8 cellular contexts compared by ENCODE assay signal in the genomic region with DNA sequence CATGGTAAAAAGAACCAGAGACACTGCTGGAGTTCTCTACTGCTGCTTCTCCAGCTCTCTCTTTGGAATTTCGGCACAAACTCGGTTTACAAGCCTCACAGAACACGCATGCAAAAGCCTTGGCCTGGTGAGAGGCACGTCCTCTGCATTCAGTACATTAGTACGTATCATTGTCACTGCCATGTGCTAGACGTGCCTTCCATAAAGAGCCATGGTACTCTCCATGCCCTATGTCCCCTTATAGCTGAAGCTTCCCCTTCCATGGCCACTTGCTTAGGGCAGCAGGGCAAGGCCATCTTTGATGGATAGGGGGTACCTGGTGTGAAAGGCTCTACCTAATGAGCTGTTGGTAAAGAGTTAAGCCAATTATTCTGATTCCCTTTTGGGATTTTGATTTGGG. TPM values are rescaled to one million over a fixed set of nuclear protein-coding genes. Genes with fewer than 3 reads are reported as not detected.
"Had no signal": no experiment of that assay in that cellular context is flagged by ENCODE, and none has a peak within 500 bp of the region (broad histone marks: within the 10 kb centered on the region; RNA-seq: fewer than 3 reads in every experiment).

No MANE protein-coding gene starts in this region.

- H3K36me3 Mint-ChIP-seq: IgD-negative memory B cell had no signal

- H3K4me3 Mint-ChIP-seq: IgD-negative memory B cell had no signal

- H3K4me3 ChIP-seq: K562 had no signal

- FAIRE-seq: HepG2, HTR-8/SVneo, K562 had no signal

- H3K4me1 Mint-ChIP-seq: IgD-negative memory B cell had no signal

- H3K27ac Mint-ChIP-seq: IgD-negative memory B cell had no signal

- DNase-seq: IMR-90, KBM-7, KG1 had no signal

RNA-seq across cellular contexts. Expression of a gene that starts 35.0 kb away (rescaled TPM):
- total RNA-seq: HepG2, HT-29, IMR-90, K562 had no signal
- polyA plus RNA-seq: HepG2, IgD-negative memory B cell, IMR-90, K562 had no signal
